In genomic region chr17:48728232-48729231, GRCh38 we compare ENCODE assay signal across 8 cellular contexts.
DNase-seq lines count a peak whose midpoint lies in the region; ATAC-seq lines count a peak whose summit lies in the region.

HOXB13 (minus strand) TSS chr17:48728750; CDS start chr17:48728593, 157 bp downstream.

- DNase-seq in DMS79 treated with DMSO at 0.1 percent for 48 hours (lab: John Stamatoyannopoulos, UW) (peak; percentile 72), NCI-H2029 treated with DMSO at 0.1 percent for 48 hours (lab: John Stamatoyannopoulos, UW) (peak; percentile 80), activated T-cell treated with anti-CD3 and anti-CD28 coated beads for 4 hours (peak; percentile 21), iPS-NIHi11 (ENCODE audit: low spot score) (peak; percentile 57), hypothalamus (lab: John Stamatoyannopoulos, UW) (no peak), HUDEP-2 (lab: John Stamatoyannopoulos, UW; ENCODE audit: unreplicated experiment in 76 of 76) (no peak), T-helper 9 cell (no peak)
- DNase-seq in stimulated activated naive CD8-positive, alpha-beta T cell treated with anti-CD3 and anti-CD28 coated beads, Interleukin-15, amount 100 ng/mL, for 72 hours: no peak

- H3K4me1 Mint-ChIP-seq in stimulated activated naive CD8-positive, alpha-beta T cell treated with anti-CD3 and anti-CD28 coated beads, Interleukin-15, amount 100 ng/mL, for 72 hours: peaks cover 68% of the 10 kb centered on the region

- peaks cover 97% of the 10 kb centered on the region for H3K27me3 Mint-ChIP-seq in stimulated activated naive CD8-positive, alpha-beta T cell treated with anti-CD3 and anti-CD28 coated beads, Interleukin-15, amount 100 ng/mL, for 72 hours

- no peaks in the 10 kb centered on the region for H3K9me3 Mint-ChIP-seq in stimulated activated naive CD8-positive, alpha-beta T cell treated with anti-CD3 and anti-CD28 coated beads, Interleukin-15, amount 100 ng/mL, for 72 hours

- H3K4me3 Mint-ChIP-seq in stimulated activated naive CD8-positive, alpha-beta T cell treated with anti-CD3 and anti-CD28 coated beads, Interleukin-15, amount 100 ng/mL, for 72 hours: peak within 1 kb of the TSS; percentile 63 to 64

- H3K27ac Mint-ChIP-seq in stimulated activated naive CD8-positive, alpha-beta T cell treated with anti-CD3 and anti-CD28 coated beads, Interleukin-15, amount 100 ng/mL, for 72 hours: no peak within 1 kb of the TSS

- peak; percentile 27 for ATAC-seq in stimulated activated naive CD8-positive, alpha-beta T cell treated with anti-CD3 and anti-CD28 coated beads, Interleukin-15, amount 100 ng/mL, for 72 hours

Comparison
In these comparisons a context has a peak if more than half of its experiments do, and no peak if none do; other contexts are left out.
1. DNase-seq: peak in DMS79 treated with DMSO at 0.1 percent for 48 hours (single experiment), NCI-H2029 treated with DMSO at 0.1 percent for 48 hours (single experiment), activated T-cell treated with anti-CD3 and anti-CD28 coated beads for 4 hours (single experiment) and iPS-NIHi11 (single experiment); none in stimulated activated naive CD8-positive, alpha-beta T cell treated with anti-CD3 and anti-CD28 coated beads, Interleukin-15, amount 100 ng/mL, for 72 hours (0 of 2), hypothalamus (0 of 51), HUDEP-2 (0 of 76) and T-helper 9 cell (single experiment).